ENCODE assay signal across 1 cellular context in genomic region chr1:76082084-76082483, GRCh38.
TF ChIP-seq lines count a peak whose summit lies in the region.

No MANE protein-coding gene starts in this region.

TF ChIP-seq in HepG2, 621 proteins besides CTCF, POLR2A, EP300 and RAD21:
- no peak for TF ChIP-seq MAF1 (CRISPR knock-in tag; IDR thresholded peaks at IDR 0.05; ENCODE audit: borderline replicate concordance)
- TF ChIP-seq CBX5 (CRISPR knock-in tag; IDR thresholded peaks at IDR 0.05; ENCODE audit: borderline replicate concordance), result no peak
- TF ChIP-seq TGIF2 (CRISPR knock-in tag; IDR thresholded peaks at IDR 0.05), result no peak
